ENCODE assay signal across 1 cellular context in genomic region chr11:65941720-65942310, GRCh38.
TF ChIP-seq lines count a peak whose summit lies in the region.

No MANE protein-coding gene starts in this region.

TF ChIP-seq in SK-N-SH, 30 proteins besides CTCF, POLR2A, EP300 and RAD21:
- TF ChIP-seq RCOR1 (IDR thresholded peaks at IDR 0.05; ENCODE audit: low read length) (no peak), RXRA (IDR thresholded peaks at IDR 0.05; ENCODE audit: borderline replicate concordance, low read depth) (no peak), REST (IDR thresholded peaks at IDR 0.05; ENCODE audit: low read depth, low read length) (no peak), FOXM1 (IDR thresholded peaks at IDR 0.05; ENCODE audit: low read depth) (no peak), NFIC (IDR thresholded peaks at IDR 0.05; ENCODE audit: borderline replicate concordance) (no peak), FOSL2 (IDR thresholded peaks at IDR 0.05; ENCODE audit: borderline replicate concordance, low read depth) (no peak), FOXJ3 (CRISPR knock-in tag; IDR thresholded peaks at IDR 0.05) (no peak), IRF3 (IDR thresholded peaks at IDR 0.05; ENCODE audit: low read depth, low read length) (no peak), RFX5 (IDR thresholded peaks at IDR 0.05; ENCODE audit: low read length) (no peak)
